ENCODE assay signal across 8 cellular contexts in genomic region chr3:5431142-5431541, GRCh38.
"Had no signal": no experiment of that assay in that cellular context is flagged by ENCODE, and none has a peak within 500 bp of the region (broad histone marks: within the 10 kb centered on the region; RNA-seq: fewer than 3 reads in every experiment).

No MANE protein-coding gene starts in this region.

- H3K4me3 Mint-ChIP-seq: GM23338, HFFc6, IgD-negative memory B cell had no signal

- H3K36me3 ChIP-seq: HAP-1 had no signal

- H3K9me3 ChIP-seq: HAP-1 had no signal

- H2AFZ ChIP-seq: GM23338 had no signal

- H3K4me2 ChIP-seq: GM23338 had no signal

- ATAC-seq: GM23338, HCT116, HepG2 had no signal

- H3K4me1 ChIP-seq: HAP-1 had no signal

- DNase-seq: H7, HFFc6 had no signal

- H3K27me3 Mint-ChIP-seq: IgD-negative memory B cell had no signal

- H3K9me3 Mint-ChIP-seq: IgD-negative memory B cell had no signal

- H3K27ac ChIP-seq: HL-60 had no signal

- H3K36me3 Mint-ChIP-seq: IgD-negative memory B cell had no signal

- H3K4me1 Mint-ChIP-seq: GM23338 had no signal

- H3K27ac Mint-ChIP-seq: GM23338, HFFc6 had no signal

- H3K4me3 ChIP-seq: GM23338, HAP-1 had no signal
